Comparison of ENCODE assay signal across 11 cellular contexts in the genomic region with DNA sequence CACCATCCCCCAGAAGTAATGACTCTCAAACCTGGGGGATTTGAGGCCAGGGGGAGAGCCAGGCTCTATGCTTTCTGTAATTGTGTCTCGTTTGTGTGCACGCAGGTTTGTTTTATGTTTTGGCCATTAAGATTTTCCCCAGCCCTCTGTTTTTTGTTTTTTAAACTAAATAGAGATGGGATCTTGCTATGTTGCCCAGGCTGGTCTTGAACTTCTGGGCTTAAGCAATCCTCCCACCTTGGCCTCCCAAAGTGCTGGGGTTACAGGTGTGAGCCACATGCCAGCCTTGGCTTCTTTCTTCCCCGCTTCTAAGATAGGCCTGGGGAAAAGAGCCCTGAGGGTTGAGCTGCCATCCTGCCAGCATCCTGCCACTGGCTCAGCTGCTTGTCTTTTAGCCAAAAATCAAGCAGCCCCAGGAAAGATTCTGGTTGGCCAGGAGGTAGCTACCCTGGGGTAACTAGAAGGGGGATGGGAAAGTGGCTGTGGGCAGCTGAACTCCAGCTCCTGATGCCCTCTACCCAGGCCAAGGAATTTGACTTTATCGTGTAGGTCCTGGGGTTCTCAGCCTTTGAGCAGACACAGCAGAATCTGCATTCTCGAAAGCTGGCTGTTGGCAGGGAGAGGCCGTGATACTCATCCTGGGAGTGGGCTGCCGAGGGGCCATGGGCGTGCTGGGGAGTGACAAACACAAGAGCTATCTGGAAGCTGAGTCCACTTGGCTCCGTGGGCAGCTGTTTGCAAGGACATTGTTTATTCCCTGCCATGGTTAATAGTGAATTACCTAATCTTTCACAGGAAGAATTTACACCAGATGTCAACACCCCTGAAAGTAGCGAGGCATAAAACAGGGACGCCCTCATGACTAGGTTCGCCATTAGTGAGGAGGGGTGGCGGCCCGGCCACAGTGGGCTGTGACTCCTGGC. TPM values are rescaled to one million over a fixed set of nuclear protein-coding genes. Genes with fewer than 3 reads are reported as not detected.
DNase-seq lines count a peak whose midpoint lies in the region; ATAC-seq and TF ChIP-seq lines count a peak whose summit lies in the region.
"Had no signal": no experiment of that assay in that cellular context is flagged by ENCODE, and none has a peak within 500 bp of the region (broad histone marks: within the 10 kb centered on the region; RNA-seq: fewer than 3 reads in every experiment).

No MANE protein-coding gene starts in this region.

- H3K36me3 ChIP-seq in SJCRH30 (no peaks in the 10 kb centered on the region), heart left ventricle (peaks cover 0 to 31% (median 10%) of the 10 kb centered on the region in 9 donors), adrenal gland (replicated peaks in 1 of 2) (peaks cover 0 to 4% of the 10 kb centered on the region in 2 donors)

- no peak overlapping the region for H3K27ac Mint-ChIP-seq in Calu3 (ENCODE audit: unreplicated experiment)

- H3K4me1 Mint-ChIP-seq in Calu3 (ENCODE audit: low read depth, unreplicated experiment): no peaks in the 10 kb centered on the region

- peaks cover 32% of the 10 kb centered on the region for H3K4me1 ChIP-seq in SJCRH30
- H3K4me1 ChIP-seq in heart left ventricle: peaks cover 5 to 22% (median 11%) of the 10 kb centered on the region in 12 donors
- no peaks in the 10 kb centered on the region for H3K4me1 ChIP-seq in adrenal gland (replicated peaks in 1 of 2)

- TF ChIP-seq POLR2A in heart left ventricle (IDR thresholded peaks at IDR 0.05): no peak
- no peak for TF ChIP-seq POLR2A in adrenal gland (IDR thresholded peaks at IDR 0.05)

- intact Hi-C loops in Calu3 (cut with micrococcal nuclease; ENCODE audit: unreplicated experiment) (no loop called here), heart left ventricle (cut with DNase I) (no loop called here), sciatic nerve (cut with DNase I) (no loop called here), adrenal gland (cut with DNase I) (loop anchor here in 1 of 2 donors (10.0 kb wide), 1 partner anchor 243 kb away; no protein-coding TSS in a partner anchor)

- CTCF ChIA-PET in Calu3 (lab: Charles Lee): no interaction called here

- H3K9me3 ChIP-seq in SJCRH30 (replicated peaks) (no peaks in the 10 kb centered on the region), heart left ventricle (no peaks in the 10 kb centered on the region), adrenal gland (replicated peaks in 1 of 3) (no peaks in the 10 kb centered on the region)

- H3K4me3 ChIP-seq in SJCRH30: peak overlapping the region; percentile 16; the same call in 1 of the 2 replicates
- H3K4me3 ChIP-seq in heart left ventricle: peak overlapping the region in 3 of 12 donors; percentile 2 to 13 (median 12)
- H3K4me3 ChIP-seq in adrenal gland: no peak overlapping the region

- no peaks in the 10 kb centered on the region for H3K27me3 Mint-ChIP-seq in Calu3 (ENCODE audit: unreplicated experiment)

- H3K27ac ChIP-seq in SJCRH30 (peak overlapping the region; percentile 81), heart left ventricle (peak overlapping the region in 11 of 12 donors; percentile 50 to 90 (median 72)), adrenal gland (peak overlapping the region in 2 of 5 donors; percentile 6 to 71)
- H3K27ac ChIP-seq: foreskin keratinocyte had no signal

- no peaks in the 10 kb centered on the region for H3K27me3 ChIP-seq in SJCRH30
- no peaks in the 10 kb centered on the region for H3K27me3 ChIP-seq in heart left ventricle
- no peaks in the 10 kb centered on the region for H3K27me3 ChIP-seq in adrenal gland
- H3K27me3 ChIP-seq: foreskin keratinocyte had no signal

- ATAC-seq in heart left ventricle: peak; percentile 51 to 78 (median 62)
- ATAC-seq in sciatic nerve: peak; percentile 35
- ATAC-seq: foreskin keratinocyte had no signal

- no peaks in the 10 kb centered on the region for H3K9me3 Mint-ChIP-seq in Calu3 (ENCODE audit: low read depth, unreplicated experiment)
- H3K9me3 Mint-ChIP-seq: neural crest cell had no signal

- 37 to 58% (median 42%) methylated on average over 14 of the region's 14 CpGs for WGBS in heart left ventricle, 4 donors
- 60 to 75% (median 71%) methylated on average over 12 to 14 of the region's 14 CpGs for WGBS in adrenal gland, 4 donors

- no peak for DNase-seq in Calu3
- peak in 1 of 2 experiments; percentile 64 for DNase-seq in SJCRH30
- DNase-seq in heart left ventricle: peak in 4 of 5 donors; percentile 29 to 74 (median 60)
- no peak for DNase-seq in sciatic nerve (ENCODE audit: low spot score)
- DNase-seq in adrenal gland: no peak
- DNase-seq in HK-2 (ENCODE audit: unreplicated experiment): no peak
- no peak for DNase-seq in NAMALWA (ENCODE audit: low spot score)
- DNase-seq in cerebellum (ENCODE audit: low spot score): no peak
- DNase-seq: activated gamma-delta T cell treated with Interleukin-2 at 50 U/mL for 16 hours, foreskin keratinocyte had no signal

- no peak for TF ChIP-seq CTCF in Calu3 (IDR thresholded peaks at IDR 0.05; ENCODE audit: unreplicated experiment)
- TF ChIP-seq CTCF in heart left ventricle (IDR thresholded peaks at IDR 0.05): no peak
- no peak for TF ChIP-seq CTCF in adrenal gland (IDR thresholded peaks at IDR 0.05)

- no peak overlapping the region for H3K4me3 Mint-ChIP-seq in Calu3 (ENCODE audit: low read depth, unreplicated experiment)
- H3K4me3 Mint-ChIP-seq: neural crest cell had no signal

- BruUV-seq in Calu3 (replicated peaks; lab: Mats Ljungman, UMichigan): TSS peak; percentile 20

- peaks cover 18% of the 10 kb centered on the region for H3K36me3 Mint-ChIP-seq in Calu3 (ENCODE audit: insufficient read depth, unreplicated experiment)

RNA-seq across cellular contexts. Expression of gene KDM8, which starts 18.5 kb away (rescaled TPM):
- total RNA-seq in Calu3 (2022) (8.4 and 10.2 TPM in 2 replicates), heart left ventricle (1 to 10 TPM; 2.0 to 8.4 (median 3.5) TPM), sciatic nerve (8.3 TPM), adrenal gland (10 to 100 TPM in 2 of 8 donors, 1 to 10 TPM in 6; 3.4 to 10.8 (median 6.8) TPM), cerebellum (2.9 TPM)
- total RNA-seq in SJCRH30 (2014; rRNA removed; shearing (Covaris generic)): 4.3 and 4.9 TPM in 2 replicates
- polyA plus RNA-seq in heart left ventricle (1 to 10 TPM; 1.4 to 3.9 TPM), adrenal gland (10 to 100 TPM in 2 of 3 donors, 1 to 10 TPM in 1; 3.7 to 14.6 (median 11.5) TPM)

RNA-seq across cellular contexts. Expression of gene NSMCE1, which starts 46.7 kb away (rescaled TPM):
- total RNA-seq in Calu3 (2022) (74.9 and 83.2 TPM in 2 replicates), heart left ventricle (10 to 100 TPM; 29.6 to 48.7 (median 36.8) TPM), sciatic nerve (39.5 TPM), adrenal gland (100 to 1,000 TPM in 1 of 8 donors, 10 to 100 TPM in 7; 75.0 to 182 (median 91.1) TPM), cerebellum (27.0 TPM)
- total RNA-seq in SJCRH30 (2014; rRNA removed; shearing (Covaris generic)): 38.3 and 39.5 TPM in 2 replicates
- polyA plus RNA-seq in heart left ventricle (10 to 100 TPM; 38.2 to 40.1 TPM), adrenal gland (10 to 100 TPM; 54.3 to 93.9 (median 79.4) TPM)

Comparison
In these comparisons a context has a peak if more than half of its experiments do, and no peak if none do; other contexts are left out.
1. DNase-seq: peak in heart left ventricle (4 of 5); none in Calu3 (single experiment), sciatic nerve (single experiment), adrenal gland (0 of 7), HK-2 (single experiment), NAMALWA (single experiment) and cerebellum (single experiment).